Comparison of ENCODE assay signal across 15 cellular contexts in the genomic region with DNA sequence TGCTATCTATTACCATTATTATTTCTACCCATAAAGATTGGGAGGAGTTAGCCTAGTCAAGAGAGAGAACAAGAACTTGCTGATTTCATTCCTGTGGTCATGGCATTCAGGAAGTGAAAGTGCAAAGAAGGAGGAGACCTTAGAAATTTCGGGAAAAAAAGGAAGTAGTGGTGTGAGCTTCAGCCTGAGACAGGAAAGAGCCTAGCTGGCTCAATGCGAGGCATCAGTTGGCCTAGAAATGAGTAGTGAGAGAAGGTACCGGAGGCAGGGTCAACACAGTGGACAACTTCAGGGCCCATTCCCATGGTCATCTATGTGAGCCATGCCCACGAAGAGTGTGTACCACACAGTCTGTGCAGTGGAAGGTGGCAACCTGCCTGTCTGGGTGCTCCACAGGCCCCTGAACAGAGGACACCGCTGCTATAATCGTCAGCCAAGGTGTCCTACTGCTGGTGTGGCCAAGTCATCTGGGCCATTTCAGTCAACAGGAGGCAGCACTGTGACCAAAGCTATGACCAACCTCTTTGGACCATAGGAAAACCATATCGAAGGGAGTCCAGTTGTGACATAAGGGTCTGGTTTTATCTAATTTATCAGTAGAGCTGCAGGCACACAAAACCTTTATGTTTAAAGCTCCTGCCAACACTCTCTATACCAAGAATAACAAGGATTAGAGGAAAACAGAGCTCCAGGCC. TPM values are rescaled to one million over a fixed set of nuclear protein-coding genes. Genes with fewer than 3 reads are reported as not detected.
A peak's percentile ranks its signal among the peaks of the same experiment; 100 is the strongest.
DNase-seq lines count a peak whose midpoint lies in the region; ATAC-seq, FAIRE-seq and TF ChIP-seq lines count a peak whose summit lies in the region.
"Had no signal": no experiment of that assay in that cellular context is flagged by ENCODE, and none has a peak within 500 bp of the region (broad histone marks: within the 10 kb centered on the region; RNA-seq: fewer than 3 reads in every experiment).

No MANE protein-coding gene starts in this region.

- no peaks in the 10 kb centered on the region for H3K36me3 ChIP-seq in osteoblast (ENCODE audit: insufficient read depth, low read length)
- H3K36me3 ChIP-seq: brain microvascular endothelial cell, ovary had no signal

- H3K79me2 ChIP-seq in osteoblast (ENCODE audit: insufficient read depth, low read length): no peaks in the 10 kb centered on the region

- H3K4me2 ChIP-seq in osteoblast (ENCODE audit: insufficient read depth, low read length): no peak overlapping the region
- H3K4me2 ChIP-seq: GM23338 had no signal

- peak overlapping the region; percentile 25 for H2AFZ ChIP-seq in osteoblast (ENCODE audit: low read length)
- H2AFZ ChIP-seq: GM23338 had no signal

- no peaks in the 10 kb centered on the region for H3K4me1 ChIP-seq in osteoblast (ENCODE audit: insufficient read depth, low read length)
- H3K4me1 ChIP-seq: BE2C had no signal

- ATAC-seq in HG02571 (IDR thresholded peaks at IDR 0.05; ENCODE audit: unreplicated experiment): no peak
- ATAC-seq: activated naive CD4-positive, alpha-beta T cell treated with anti-CD3 and anti-CD28 coated beads, Interleukin-2, amount 50 U/mL, for 72 hours; GM23338 had no signal

- peak; percentile 22 for DNase-seq in KG1 (lab: John Stamatoyannopoulos, UW)
- peak; percentile 95 for DNase-seq in SIG-M5 treated with dmso at 0.1 percent for 504 hours (lab: John Stamatoyannopoulos, UW; ENCODE audit: unreplicated experiment)
- DNase-seq in globus pallidus (ENCODE audit: low spot score): peak; percentile 66
- DNase-seq in osteoblast (ENCODE audit: insufficient read length, low spot score, missing footprints): no peak
- DNase-seq in NCI-H1436 treated with DMSO at 0.1 percent for 48 hours (lab: John Stamatoyannopoulos, UW): no peak
- no peak for DNase-seq in frontal cortex (ENCODE audit: low spot score in 2 of 2)
- no peak for DNase-seq in NCI-H1092 treated with DMSO at 0.1 percent for 48 hours (lab: John Stamatoyannopoulos, UW)
- DNase-seq: activated CD4-positive, alpha-beta T cell treated with anti-CD3 and anti-CD28 coated beads for 48 hours; BE2C; brain microvascular endothelial cell; NCI-H1694; ovary had no signal

- no peak for TF ChIP-seq CTCF in osteoblast (IDR thresholded peaks at IDR 0.05; ENCODE audit: extremely low read depth, low read depth, low read length)

- H3K9me3 ChIP-seq in osteoblast (ENCODE audit: low read depth, low read length): no peaks in the 10 kb centered on the region
- H3K9me3 ChIP-seq: BE2C, ovary had no signal

- FAIRE-seq in frontal cortex (lab: Jason Lieb, UNC): no peak

- no peaks in the 10 kb centered on the region for H4K20me1 ChIP-seq in osteoblast (ENCODE audit: insufficient read depth, low read length)

- no peak overlapping the region for H3K27ac ChIP-seq in osteoblast (ENCODE audit: low read depth, low read length)
- H3K27ac ChIP-seq: brain microvascular endothelial cell, ovary had no signal

- no peak overlapping the region for H3K4me3 ChIP-seq in osteoblast (ENCODE audit: insufficient read depth, low read length)
- H3K4me3 ChIP-seq: GM23338, ovary had no signal

- peaks cover 5% of the 10 kb centered on the region for H3K27me3 ChIP-seq in osteoblast (ENCODE audit: insufficient read depth, low read length)
- H3K27me3 ChIP-seq: BE2C, brain microvascular endothelial cell, ovary had no signal

RNA-seq across cellular contexts. Expression of gene STON2, which starts 16.3 kb away (rescaled TPM):
- total RNA-seq in osteoblast: 49.6 and 51.0 TPM in 2 replicates
- 19.2 TPM for total RNA-seq in frontal cortex

Comparison
In these comparisons a context has a peak if more than half of its experiments do, and no peak if none do; other contexts are left out.
1. DNase-seq: peak in KG1 (single experiment), SIG-M5 treated with dmso at 0.1 percent for 504 hours (single experiment) and globus pallidus (single experiment); none in osteoblast (single experiment), NCI-H1436 treated with DMSO at 0.1 percent for 48 hours (single experiment), frontal cortex (0 of 2) and NCI-H1092 treated with DMSO at 0.1 percent for 48 hours (single experiment).